ENCODE assay signal across 13 cellular contexts in genomic region chr5:140631063-140631462, GRCh38. TPM values are rescaled to one million over a fixed set of nuclear protein-coding genes. Genes with fewer than 3 reads are reported as not detected.
A peak's percentile ranks its signal among the peaks of the same experiment; 100 is the strongest.
DNase-seq lines count a peak whose midpoint lies in the region; ATAC-seq, FAIRE-seq and TF ChIP-seq lines count a peak whose summit lies in the region.
"Had no signal": no experiment of that assay in that cellular context is flagged by ENCODE, and none has a peak within 500 bp of the region (broad histone marks: within the 10 kb centered on the region; RNA-seq: fewer than 3 reads in every experiment).

No MANE protein-coding gene starts in this region.

- WGBS in adrenal gland, 4 donors, result 72 to 82% (median 80%) methylated on average over 4 of the region's 4 CpGs
- 52 to 60% methylated on average over 4 of the region's 4 CpGs for WGBS in upper lobe of left lung, 2 donors
- WGBS in smooth muscle cell (ENCODE audit: low lambda C conversion rate), result 91% methylated on average over 4 of the region's 4 CpGs
- 87 to 93% (median 90%) methylated on average over 4 of the region's 4 CpGs for WGBS in small intestine, 3 donors

- H3K27ac ChIP-seq in left ventricle myocardium inferior (replicated peaks) (peak overlapping the region; percentile 84), adrenal gland (peak overlapping the region; percentile 55 to 95 (median 89)), muscle layer of duodenum (ENCODE audit: low read length) (peak overlapping the region; percentile 72), upper lobe of left lung (peak overlapping the region; percentile 81 to 90 (median 85)), smooth muscle cell (ENCODE audit: low read depth) (no peak overlapping the region), small intestine (ENCODE audit: low read depth in 1 of 2, low read length in 1 of 2) (no peak overlapping the region)

- H3K4me1 ChIP-seq in left ventricle myocardium inferior, result peaks cover 21% of the 10 kb centered on the region
- H3K4me1 ChIP-seq in adrenal gland (replicated peaks in 1 of 2), result peaks cover 0 to 38% of the 10 kb centered on the region in 2 donors
- H3K4me1 ChIP-seq in muscle layer of duodenum (ENCODE audit: control insufficient read depth in 1 of 2, insufficient read depth in 2 of 2, low read length in 2 of 2), result peaks cover 0 to 15% of the 10 kb centered on the region in 2 donors
- H3K4me1 ChIP-seq in upper lobe of left lung, result peaks cover 16 to 50% (median 28%) of the 10 kb centered on the region in 4 donors
- no peaks in the 10 kb centered on the region for H3K4me1 ChIP-seq in smooth muscle cell (ENCODE audit: low read depth)
- H3K4me1 ChIP-seq in small intestine (ENCODE audit: control insufficient read depth in 2 of 2, insufficient read depth in 1 of 2, low read depth in 1 of 2, low read length in 1 of 2), result peaks cover 2 to 6% of the 10 kb centered on the region in 2 donors

- H2AFZ ChIP-seq in smooth muscle cell (ENCODE audit: low read depth), result no peak overlapping the region

- H3K4me3 ChIP-seq in left ventricle myocardium inferior, result peak overlapping the region; percentile 73
- peak overlapping the region in 1 of 4 donors; percentile 49 for H3K4me3 ChIP-seq in adrenal gland
- H3K4me3 ChIP-seq in muscle layer of duodenum (ENCODE audit: low read depth in 1 of 2, low read length in 2 of 2), result peak overlapping the region; percentile 84 to 86
- peak overlapping the region in 3 of 4 donors; percentile 55 to 60 (median 58) for H3K4me3 ChIP-seq in upper lobe of left lung
- H3K4me3 ChIP-seq in smooth muscle cell, result no peak overlapping the region
- no peak overlapping the region for H3K4me3 ChIP-seq in small intestine (ENCODE audit: low read depth in 1 of 2, low read length in 2 of 2)

- TF ChIP-seq POLR2A in adrenal gland (IDR thresholded peaks at IDR 0.05), result peak in 1 of 2 donors; percentile 10
- peak in 1 of 4 donors; percentile 71 for TF ChIP-seq POLR2A in upper lobe of left lung (IDR thresholded peaks at IDR 0.05)

- DNase-seq in left ventricle myocardium inferior (no peak), cardiac septum (ENCODE audit: low spot score) (no peak), adrenal gland (peak in 1 of 7 donors; percentile 17), upper lobe of left lung (peak in 1 of 2 donors; percentile 51), smooth muscle cell (lab: John Stamatoyannopoulos, UW; ENCODE audit: unreplicated experiment) (no peak), small intestine (no peak), NCI-H524 treated with DMSO at 0.1 percent for 48 hours (lab: John Stamatoyannopoulos, UW) (no peak)
- DNase-seq: NCI-H1417, NCI-H774, thyroid gland had no signal

- no peaks in the 10 kb centered on the region for H3F3A ChIP-seq in smooth muscle cell (ENCODE audit: low read depth)

- no peak overlapping the region for H3K9ac ChIP-seq in smooth muscle cell (ENCODE audit: low read depth)

- FAIRE-seq in small intestine (lab: Jason Lieb, UNC), result no peak

- H4K20me1 ChIP-seq in smooth muscle cell (ENCODE audit: low read depth), result no peaks in the 10 kb centered on the region

- no peaks in the 10 kb centered on the region for H3K79me2 ChIP-seq in smooth muscle cell (ENCODE audit: low read depth)

- TF ChIP-seq EP300 in upper lobe of left lung (IDR thresholded peaks at IDR 0.05), result no peak

- no peaks in the 10 kb centered on the region for H3K36me3 ChIP-seq in left ventricle myocardium inferior
- no peaks in the 10 kb centered on the region for H3K36me3 ChIP-seq in adrenal gland (replicated peaks in 1 of 2)
- H3K36me3 ChIP-seq in muscle layer of duodenum (ENCODE audit: control insufficient read depth in 1 of 2, insufficient read depth in 2 of 2, low read length in 2 of 2), result no peaks in the 10 kb centered on the region
- H3K36me3 ChIP-seq in upper lobe of left lung, result no peaks in the 10 kb centered on the region
- no peaks in the 10 kb centered on the region for H3K36me3 ChIP-seq in smooth muscle cell (ENCODE audit: low read depth)
- H3K36me3 ChIP-seq in small intestine (ENCODE audit: control insufficient read depth in 2 of 2, insufficient read depth in 2 of 2, low read length in 2 of 2), result no peaks in the 10 kb centered on the region
- H3K36me3 ChIP-seq: thyroid gland had no signal

- peaks cover 12% of the 10 kb centered on the region for H3K9me3 ChIP-seq in left ventricle myocardium inferior (replicated peaks)
- no peaks in the 10 kb centered on the region for H3K9me3 ChIP-seq in adrenal gland (replicated peaks in 1 of 3)
- H3K9me3 ChIP-seq in muscle layer of duodenum (ENCODE audit: control insufficient read depth in 1 of 2, low read length in 2 of 2), result no peaks in the 10 kb centered on the region
- no peaks in the 10 kb centered on the region for H3K9me3 ChIP-seq in upper lobe of left lung
- H3K9me3 ChIP-seq in smooth muscle cell (replicated peaks; ENCODE audit: low read depth), result peaks cover 14% of the 10 kb centered on the region
- H3K9me3 ChIP-seq in small intestine (ENCODE audit: control insufficient read depth, low read depth), result no peaks in the 10 kb centered on the region
- H3K9me3 ChIP-seq: body of pancreas, thyroid gland had no signal

- intact Hi-C loops in left ventricle myocardium inferior (cut with micrococcal nuclease) (no loop called here), cardiac septum (cut with DNase I) (loop anchor here (5.0 kb wide), 2 partner anchors 84 to 259 kb away; partner anchors contain the start of gene EIF4EBP3), adrenal gland (cut with DNase I) (loop anchor here in 1 of 2 donors (5.0 kb wide), 1 partner anchor 54 kb away; no protein-coding TSS in a partner anchor)

- H3K4me2 ChIP-seq in smooth muscle cell, result no peak overlapping the region

- ATAC-seq in upper lobe of left lung (ENCODE audit: low FRiP score in 2 of 2), result peak in 1 of 2 donors; percentile 28

- H3K27me3 ChIP-seq in left ventricle myocardium inferior (ENCODE audit: low read depth) (no peaks in the 10 kb centered on the region), adrenal gland (no peaks in the 10 kb centered on the region), muscle layer of duodenum (ENCODE audit: low read depth, low read length) (no peaks in the 10 kb centered on the region), upper lobe of left lung (no peaks in the 10 kb centered on the region), smooth muscle cell (ENCODE audit: low read depth) (no peaks in the 10 kb centered on the region), small intestine (ENCODE audit: control insufficient read depth in 2 of 2, insufficient read depth in 2 of 2, low read length in 2 of 2) (no peaks in the 10 kb centered on the region)
- H3K27me3 ChIP-seq: body of pancreas, thyroid gland had no signal

- TF ChIP-seq CTCF in left ventricle myocardium inferior (IDR thresholded peaks at IDR 0.05; ENCODE audit: borderline replicate concordance) (no peak), adrenal gland (IDR thresholded peaks at IDR 0.05) (no peak), upper lobe of left lung (IDR thresholded peaks at IDR 0.05) (no peak), smooth muscle cell (IDR thresholded peaks at IDR 0.05; ENCODE audit: borderline replicate concordance, insufficient read depth, poor library complexity, severe bottlenecking) (no peak)

RNA-seq across cellular contexts. Expression of gene CD14, which starts 1.9 kb away (rescaled TPM):
- 26.2 TPM for total RNA-seq in left ventricle myocardium inferior
- total RNA-seq in cardiac septum, result 29.6 TPM
- total RNA-seq in adrenal gland, result 100 to 1,000 TPM; 162 to 885 (median 366) TPM
- 100 to 1,000 TPM in 2 of 3 donors, 10 to 100 TPM in 1; 13.9 to 252 (median 101) TPM for polyA plus RNA-seq in adrenal gland
- 100 to 1,000 TPM in 4 of 6 donors, 10 to 100 TPM in 2; 27.3 to 195 (median 102) TPM for total RNA-seq in upper lobe of left lung
- total RNA-seq in smooth muscle cell, result 0.54 TPM in 1 of 2 replicates, not detected in the other
- 0.09 and 0.69 TPM in 2 replicates for polyA plus RNA-seq in smooth muscle cell
- polyA plus RNA-seq in small intestine, result 10 to 100 TPM in 1 of 3 donors, 1 to 10 TPM in 2; 3.1 to 30.3 (median 7.8) TPM
- total RNA-seq: HT1080 had no signal

RNA-seq across cellular contexts. Expression of gene TMCO6, which starts 8.2 kb away (rescaled TPM):
- 2.6 TPM for total RNA-seq in left ventricle myocardium inferior
- total RNA-seq in cardiac septum, result 3.6 TPM
- total RNA-seq in adrenal gland, result 100 to 1,000 TPM in 1 of 8 donors, 10 to 100 TPM in 6, 1 to 10 TPM in 1; 6.6 to 348 (median 29.8) TPM
- 10 to 100 TPM in 2 of 3 donors, 1 to 10 TPM in 1; 5.6 to 44.7 (median 25.3) TPM for polyA plus RNA-seq in adrenal gland
- total RNA-seq in upper lobe of left lung, result 10 to 100 TPM; 11.8 to 99.7 (median 31.3) TPM
- total RNA-seq in smooth muscle cell, result 3.3 and 11.4 TPM in 2 replicates
- polyA plus RNA-seq in smooth muscle cell, result 4.4 and 5.9 TPM in 2 replicates
- 10 to 100 TPM in 1 of 3 donors, 1 to 10 TPM in 2; 5.4 to 21.3 (median 5.8) TPM for polyA plus RNA-seq in small intestine

RNA-seq across cellular contexts. Expression of gene NDUFA2, which starts 16.4 kb away (rescaled TPM):
- total RNA-seq in left ventricle myocardium inferior (142 TPM), cardiac septum (101 TPM), adrenal gland (100 to 1,000 TPM in 7 of 8 donors, 10 to 100 TPM in 1; 98.1 to 127 (median 114) TPM), upper lobe of left lung (10 to 100 TPM; 26.2 to 59.6 (median 51.8) TPM), smooth muscle cell (24.3 and 63.0 TPM in 2 replicates)
- polyA plus RNA-seq in adrenal gland (100 to 1,000 TPM in 2 of 3 donors, 10 to 100 TPM in 1; 65.6 to 573 (median 367) TPM), smooth muscle cell (120 and 126 TPM in 2 replicates), small intestine (100 to 1,000 TPM; 192 to 414 (median 289) TPM)

RNA-seq across cellular contexts. Expression of gene IK, which starts 16.6 kb away (rescaled TPM):
- total RNA-seq in left ventricle myocardium inferior (72.0 TPM), cardiac septum (81.9 TPM), adrenal gland (100 to 1,000 TPM in 3 of 8 donors, 10 to 100 TPM in 5; 65.7 to 478 (median 82.9) TPM), upper lobe of left lung (100 to 1,000 TPM in 2 of 6 donors, 10 to 100 TPM in 4; 72.2 to 153 (median 83.5) TPM), smooth muscle cell (85.1 and 87.5 TPM in 2 replicates)
- polyA plus RNA-seq in adrenal gland (100 to 1,000 TPM in 1 of 3 donors, 10 to 100 TPM in 2; 65.5 to 153 (median 97.5) TPM), smooth muscle cell (77.6 and 79.3 TPM in 2 replicates), small intestine (10 to 100 TPM; 60.0 to 70.2 (median 63.3) TPM)

RNA-seq across cellular contexts. Expression of gene WDR55, which starts 33.6 kb away (rescaled TPM):
- 11.4 TPM for total RNA-seq in left ventricle myocardium inferior
- 12.0 TPM for total RNA-seq in cardiac septum
- total RNA-seq in adrenal gland, result 10 to 100 TPM; 14.6 to 20.0 (median 17.4) TPM
- 10 to 100 TPM; 13.3 to 20.8 (median 13.5) TPM for polyA plus RNA-seq in adrenal gland
- 10 to 100 TPM; 23.2 to 44.0 (median 24.5) TPM for total RNA-seq in upper lobe of left lung
- 11.2 and 14.2 TPM in 2 replicates for total RNA-seq in smooth muscle cell
- 20.6 and 23.6 TPM in 2 replicates for polyA plus RNA-seq in smooth muscle cell
- polyA plus RNA-seq in small intestine, result 10 to 100 TPM; 21.8 to 28.9 (median 23.0) TPM

Comparison
In these comparisons a context has a peak if more than half of its experiments do, and no peak if none do; other contexts are left out.
1. H3K27ac ChIP-seq: peak in left ventricle myocardium inferior (single experiment), adrenal gland (5 of 5), muscle layer of duodenum (single experiment) and upper lobe of left lung (4 of 4); none in smooth muscle cell (single experiment) and small intestine (0 of 2).
2. H3K4me3 ChIP-seq: peak in left ventricle myocardium inferior (single experiment), muscle layer of duodenum (2 of 2) and upper lobe of left lung (3 of 4); none in smooth muscle cell (single experiment) and small intestine (0 of 2).
3. RNA of gene CD14, which starts 1.9 kb away (total RNA-seq): 162 to 885 TPM in adrenal gland, 27.3 to 195 TPM in upper lobe of left lung, 29.6 TPM in cardiac septum (single experiment) and 26.2 TPM in left ventricle myocardium inferior (single experiment); 0.54 TPM in smooth muscle cell; every median in the first group is over 10 times any median in the second.